ENCODE assay signal across 10 cellular contexts in genomic region chr2:239396881-239397681, GRCh38. TPM values are rescaled to one million over a fixed set of nuclear protein-coding genes. Genes with fewer than 3 reads are reported as not detected.
A peak's percentile ranks its signal among the peaks of the same experiment; 100 is the strongest.
DNase-seq lines count a peak whose midpoint lies in the region; ATAC-seq and TF ChIP-seq lines count a peak whose summit lies in the region.
"Had no signal": no experiment of that assay in that cellular context is flagged by ENCODE, and none has a peak within 500 bp of the region (broad histone marks: within the 10 kb centered on the region; RNA-seq: fewer than 3 reads in every experiment).

No MANE protein-coding gene starts in this region.

- H3K27me3 Mint-ChIP-seq in T-cell (no peaks in the 10 kb centered on the region), natural killer cell (ENCODE audit: low read depth in 2 of 2) (no peaks in the 10 kb centered on the region)

- H3K4me3 ChIP-seq in gastrocnemius medialis: no peak overlapping the region
- H3K4me3 ChIP-seq in SJCRH30: no peak overlapping the region

- POLR2A ChIA-PET in T-cell (lab: Charles Lee): interaction anchor here in 1 of 2 donors (1.3 kb wide), 1 partner anchor 16 kb away, joined by 3 read pairs; no protein-coding TSS in a partner anchor

- TF ChIP-seq POLR2A in gastrocnemius medialis (IDR thresholded peaks at IDR 0.05): peak; percentile 34 to 48

- H3K27ac Mint-ChIP-seq in T-cell: no peak overlapping the region
- H3K27ac Mint-ChIP-seq in natural killer cell: no peak overlapping the region

- DNase-seq in NCI-H1436 (lab: John Stamatoyannopoulos, UW): peak; percentile 4
- DNase-seq in NCI-H1436 treated with DMSO at 0.1 percent for 48 hours (lab: John Stamatoyannopoulos, UW): no peak
- peak in 33 of 34 experiments; percentile 22 to 65 (median 49) for DNase-seq in T-cell
- peak; percentile 9 for DNase-seq in effector CD8-positive, alpha-beta T cell (lab: John Stamatoyannopoulos, UW)
- DNase-seq in gastrocnemius medialis: peak; percentile 82
- DNase-seq in ureter (ENCODE audit: low spot score): no peak
- DNase-seq in SJCRH30: no peak
- DNase-seq in natural killer cell: no peak
- DNase-seq: ACHN, NCI-H1417 treated with DMSO at 0.1 percent for 48 hours had no signal

- H3K4me1 Mint-ChIP-seq in T-cell: peaks cover 50 to 63% (median 52%) of the 10 kb centered on the region in 3 donors
- peaks cover 36 to 44% of the 10 kb centered on the region in 2 donors for H3K4me1 Mint-ChIP-seq in natural killer cell

- H3K27me3 ChIP-seq in gastrocnemius medialis: no peaks in the 10 kb centered on the region
- H3K27me3 ChIP-seq in SJCRH30: no peaks in the 10 kb centered on the region

- H3K4me3 Mint-ChIP-seq in T-cell (peak overlapping the region in 1 of 3 donors; percentile 79), natural killer cell (no peak overlapping the region)

- no peak for ATAC-seq in T-cell (replicated peaks in 1 of 4)
- ATAC-seq in gastrocnemius medialis: peak; percentile 29 to 60
- no peak for ATAC-seq in natural killer cell

- H3K4me1 ChIP-seq in gastrocnemius medialis (peaks cover 33 to 55% of the 10 kb centered on the region in 2 donors), SJCRH30 (no peaks in the 10 kb centered on the region)

- H3K9me3 ChIP-seq in gastrocnemius medialis (no peaks in the 10 kb centered on the region), SJCRH30 (replicated peaks) (no peaks in the 10 kb centered on the region)

- H3K36me3 ChIP-seq in gastrocnemius medialis (no peaks in the 10 kb centered on the region), SJCRH30 (no peaks in the 10 kb centered on the region)

- in situ Hi-C loops in gastrocnemius medialis (cut with MboI; ENCODE audit: low sequenced_read_pairs in 4 of 4): no loop called here

- H3K36me3 Mint-ChIP-seq in T-cell (peaks cover 3% of the 10 kb centered on the region), natural killer cell (no peaks in the 10 kb centered on the region)

- peak overlapping the region; percentile 55 to 86 (median 72) for H3K27ac ChIP-seq in gastrocnemius medialis
- no peak overlapping the region for H3K27ac ChIP-seq in SJCRH30

- CTCF ChIA-PET in T-cell (lab: Charles Lee): interaction anchor here (0.7 to 1.6 kb wide), 5 partner anchors 28 to 130 kb away, joined by 3 to 4 read pairs (median 4); no protein-coding TSS in a partner anchor

- TF ChIP-seq CTCF in gastrocnemius medialis (IDR thresholded peaks at IDR 0.05 in 4 of 5, conservative IDR thresholded peaks at IDR 0.05 in 1 of 5): peak; percentile 12 to 66 (median 45)
- no peak for TF ChIP-seq CTCF in natural killer cell (IDR thresholded peaks at IDR 0.05)

- intact Hi-C loops in gastrocnemius medialis (cut with DNase I; ENCODE audit: low total_unique reads): loop anchor here (5.0 kb wide), 3 partner anchors 65 to 255 kb away; no protein-coding TSS in a partner anchor
- intact Hi-C loops in natural killer cell (cut with micrococcal nuclease): no loop called here

- H3K9me3 Mint-ChIP-seq in T-cell (no peaks in the 10 kb centered on the region), natural killer cell (no peaks in the 10 kb centered on the region)

RNA-seq across cellular contexts. Expression of gene HDAC4, which starts 3.7 kb away (rescaled TPM):
- 10 to 100 TPM; 44.8 to 80.2 (median 60.9) TPM for total RNA-seq in T-cell
- total RNA-seq in gastrocnemius medialis: 100 to 1,000 TPM in 2 of 4 donors, 10 to 100 TPM in 2; 23.6 to 257 (median 119) TPM
- total RNA-seq in ureter: 86.9 TPM
- 8.9 and 11.3 TPM in 2 replicates for total RNA-seq in SJCRH30 (2014; rRNA removed; shearing (Covaris generic))
- total RNA-seq in natural killer cell: 100 to 1,000 TPM in 2 of 3 donors, 10 to 100 TPM in 1; 74.9 to 105 (median 100) TPM

Comparison
In these comparisons a context has a peak if more than half of its experiments do, and no peak if none do; other contexts are left out.
1. DNase-seq: peak in NCI-H1436 (single experiment), T-cell (33 of 34), effector CD8-positive, alpha-beta T cell (single experiment) and gastrocnemius medialis (2 of 2); none in NCI-H1436 treated with DMSO at 0.1 percent for 48 hours (single experiment), ureter (single experiment), SJCRH30 (0 of 2) and natural killer cell (single experiment).
2. ATAC-seq: peak in gastrocnemius medialis (2 of 2); none in T-cell (0 of 4) and natural killer cell (0 of 3).